In the genomic region with DNA sequence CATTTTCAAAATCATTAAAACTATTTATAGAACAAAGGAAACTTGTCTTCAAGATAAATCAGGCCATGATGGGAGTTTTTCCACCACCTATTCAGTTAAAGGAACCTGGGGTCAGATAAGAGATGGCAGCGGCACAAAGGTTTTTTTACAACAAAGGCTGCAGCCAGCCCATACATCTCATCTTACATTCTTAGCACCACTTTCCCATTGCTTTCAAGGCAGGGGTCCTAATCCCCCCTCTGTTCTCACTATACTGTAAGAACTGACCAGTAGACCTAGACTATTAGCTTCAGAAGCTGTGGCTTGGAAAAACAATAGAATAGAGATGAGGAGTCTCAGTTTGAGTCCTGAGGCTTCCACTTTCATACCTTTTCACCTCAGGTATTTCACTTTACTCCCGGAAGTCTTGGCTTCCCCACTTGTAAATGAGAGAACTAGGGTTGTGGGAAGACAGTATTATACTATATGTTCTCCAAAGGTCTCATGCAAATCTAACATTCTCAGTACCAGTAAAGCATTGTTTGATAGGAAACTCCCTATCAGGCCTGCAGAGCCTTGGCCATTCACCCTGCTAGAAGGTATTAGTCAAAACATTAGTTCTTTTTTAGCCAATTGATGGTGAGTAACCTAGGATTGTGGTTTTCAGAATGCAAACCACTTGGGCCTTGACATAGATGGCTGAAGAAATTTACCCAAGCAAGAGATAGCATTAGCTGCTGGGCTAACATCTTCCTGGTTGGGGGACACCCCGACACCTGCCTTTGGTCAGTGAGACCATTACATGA, we compare ENCODE assay signal across 14 cellular contexts.
DNase-seq lines count a peak whose midpoint lies in the region; ATAC-seq, FAIRE-seq and TF ChIP-seq lines count a peak whose summit lies in the region.
"Had no signal": no experiment of that assay in that cellular context is flagged by ENCODE, and none has a peak within 500 bp of the region (broad histone marks: within the 10 kb centered on the region; RNA-seq: fewer than 3 reads in every experiment).

No MANE protein-coding gene starts in this region.

- DNase-seq in GM12878 (ENCODE audit: low read depth, low spot score) (peak; percentile 7), heart left ventricle (no peak), NCI-H524 treated with DMSO at 0.1 percent for 48 hours (lab: John Stamatoyannopoulos, UW) (no peak)
- no peak for DNase-seq in activated CD8-positive, alpha-beta memory T cell treated with anti-CD3 and anti-CD28 coated beads, Interleukin-2, amount 50 U/mL, for 4 hours
- DNase-seq: activated CD4-positive, alpha-beta T cell treated with anti-CD3 and anti-CD28 coated beads, Interleukin-2, amount 10 ng/mL, durations not matched to agents 24 days and 14 days; mammary epithelial cell; Peyer's patch; substantia nigra; T-cell had no signal

- CTCF ChIA-PET in GM12878 (lab: Yijun Ruan, JAX), result no interaction called here

- H3K9me3 ChIP-seq in GM12878 (replicated peaks; ENCODE audit: control insufficient read depth, insufficient read depth, low read length) (no peaks in the 10 kb centered on the region), heart left ventricle (peaks cover 0 to 14% (median 0%) of the 10 kb centered on the region in 12 donors)
- H3K9me3 ChIP-seq: Peyer's patch had no signal

- H3K36me3 ChIP-seq in GM12878 (ENCODE audit: control insufficient read depth in 2 of 2, insufficient read depth in 2 of 2, low read length in 1 of 2), result no peaks in the 10 kb centered on the region
- no peaks in the 10 kb centered on the region for H3K36me3 ChIP-seq in heart left ventricle
- H3K36me3 ChIP-seq: Peyer's patch had no signal

- no peaks in the 10 kb centered on the region for H4K20me1 ChIP-seq in GM12878 (ENCODE audit: control insufficient read depth, insufficient read depth)

- no peaks in the 10 kb centered on the region for H3K4me1 ChIP-seq in GM12878 (ENCODE audit: control insufficient read depth, insufficient read depth, low read length)
- H3K4me1 ChIP-seq in heart left ventricle, result no peaks in the 10 kb centered on the region
- H3K4me1 ChIP-seq: Peyer's patch had no signal

- FAIRE-seq in GM12878 (lab: Jason Lieb, UNC), result no peak
- FAIRE-seq: HepG2 had no signal

- TF ChIP-seq CTCF in GM12878 (IDR thresholded peaks at IDR 0.05 in 2 of 3, conservative IDR thresholded peaks at IDR 0.05 in 1 of 3; ENCODE audit: control insufficient read depth in 2 of 3, extremely low read depth in 1 of 3, insufficient read depth in 1 of 3, low read depth in 3 of 3, low read length in 3 of 3) (no peak), heart left ventricle (IDR thresholded peaks at IDR 0.05) (no peak)

- RAD21 ChIA-PET in GM12878 (lab: Charles Lee; ENCODE audit: unreplicated experiment), result no interaction called here

- H3K4me2 ChIP-seq in GM12878 (ENCODE audit: control insufficient read depth, insufficient read depth), result no peak overlapping the region

- intact Hi-C loops in GM12878 (cut with micrococcal nuclease; ENCODE audit: unreplicated experiment), result no loop called here
- intact Hi-C loops in heart left ventricle (cut with DNase I), result no loop called here

- H3K27me3 ChIP-seq in GM12878 (replicated peaks in 1 of 2; ENCODE audit: control insufficient read depth in 2 of 2, insufficient read depth in 2 of 2, low read length in 1 of 2), result no peaks in the 10 kb centered on the region
- peaks cover 0 to 3% (median 0%) of the 10 kb centered on the region in 9 donors for H3K27me3 ChIP-seq in heart left ventricle
- H3K27me3 ChIP-seq: Peyer's patch had no signal

- BruUV-seq in GM12878 (replicated peaks; lab: Mats Ljungman, UMichigan), result no TSS peak

- H3K27ac ChIP-seq in GM12878 (ENCODE audit: control insufficient read depth, insufficient read depth) (no peak overlapping the region), heart left ventricle (no peak overlapping the region)
- H3K27ac ChIP-seq: Peyer's patch had no signal

- WGBS in GM12878 (ENCODE audit: insufficient coverage, insufficient replicate concordance, low lambda C conversion rate, missing lambda C conversion rate), result 28% methylated on average over 3 of the region's 3 CpGs
- 56 to 63% (median 59%) methylated on average over 3 of the region's 3 CpGs for WGBS in heart left ventricle, 4 donors

- POLR2A ChIA-PET in GM12878 (lab: Charles Lee), result no interaction called here

- no peak overlapping the region for H3K4me3 ChIP-seq in GM12878
- H3K4me3 ChIP-seq in heart left ventricle, result no peak overlapping the region
- H3K4me3 ChIP-seq: Peyer's patch had no signal

- TF ChIP-seq RAD21 in GM12878 (IDR thresholded peaks at IDR 0.05; ENCODE audit: insufficient read depth, low read depth, low read length), result no peak

- no peak overlapping the region for H2AFZ ChIP-seq in GM12878 (ENCODE audit: control insufficient read depth, low read depth, low read length)

- H3K79me2 ChIP-seq in GM12878 (ENCODE audit: control insufficient read depth, insufficient read depth, low read length), result no peaks in the 10 kb centered on the region

- no peak for TF ChIP-seq POLR2A in GM12878 (IDR thresholded peaks at IDR 0.05; ENCODE audit: low read depth, low read length)
- no peak for TF ChIP-seq POLR2A in heart left ventricle (IDR thresholded peaks at IDR 0.05)

- no peak overlapping the region for H3K9ac ChIP-seq in GM12878 (ENCODE audit: control insufficient read depth, insufficient read depth, low read length)

- in situ Hi-C loops in GM12878 (cut with MboI), result no loop called here

- peak; percentile 88 for ATAC-seq in GM18868 (IDR thresholded peaks at IDR 0.05; ENCODE audit: unreplicated experiment)
- ATAC-seq in GM21529 (IDR thresholded peaks at IDR 0.05; ENCODE audit: unreplicated experiment), result peak; percentile 86
- peak; percentile 73 for ATAC-seq in HG03039 (IDR thresholded peaks at IDR 0.05; ENCODE audit: unreplicated experiment)
- peak; percentile 95 for ATAC-seq in GM12878
- ATAC-seq in heart left ventricle, result no peak
- ATAC-seq in HG03175 (IDR thresholded peaks at IDR 0.05; ENCODE audit: unreplicated experiment), result no peak
- ATAC-seq: HepG2, T-cell had no signal

- SMC1A ChIA-PET in GM12878 (lab: Charles Lee; ENCODE audit: uncharacterized antibody, unreplicated experiment), result no interaction called here

- no peak for TF ChIP-seq EP300 in GM12878 (IDR thresholded peaks at IDR 0.05; ENCODE audit: borderline replicate concordance in 1 of 2, control insufficient read depth in 1 of 2, low read depth in 2 of 2, low read length in 2 of 2)

TF ChIP-seq in GM12878, 131 proteins besides CTCF, POLR2A, EP300 and RAD21 (continues in another document):
- TF ChIP-seq IKZF2 (IDR thresholded peaks at IDR 0.05) (0 out of 4 replicates have a peak, but pooled peaks of 1 of the 2 experiments have one; percentile 18), TCF3 (IDR thresholded peaks at IDR 0.05; ENCODE audit: borderline replicate concordance, insufficient read depth, low read depth, low read length) (no peak), ETV6 (conservative IDR thresholded peaks at IDR 0.05 in 1 of 2, IDR thresholded peaks at IDR 0.05 in 1 of 2; ENCODE audit: borderline replicate concordance in 1 of 2, low read depth in 1 of 2) (no peak), NFYA (IDR thresholded peaks at IDR 0.05; ENCODE audit: borderline replicate concordance, low read depth, low read length) (no peak), HDAC6 (IDR thresholded peaks at IDR 0.05; ENCODE audit: unreplicated experiment) (no peak), RCOR1 (conservative IDR thresholded peaks at IDR 0.05; ENCODE audit: low read depth, low read length) (no peak), KLF5 (IDR thresholded peaks at IDR 0.05; ENCODE audit: partially characterized antibody) (no peak)
- TF ChIP-seq, protein P1, sequence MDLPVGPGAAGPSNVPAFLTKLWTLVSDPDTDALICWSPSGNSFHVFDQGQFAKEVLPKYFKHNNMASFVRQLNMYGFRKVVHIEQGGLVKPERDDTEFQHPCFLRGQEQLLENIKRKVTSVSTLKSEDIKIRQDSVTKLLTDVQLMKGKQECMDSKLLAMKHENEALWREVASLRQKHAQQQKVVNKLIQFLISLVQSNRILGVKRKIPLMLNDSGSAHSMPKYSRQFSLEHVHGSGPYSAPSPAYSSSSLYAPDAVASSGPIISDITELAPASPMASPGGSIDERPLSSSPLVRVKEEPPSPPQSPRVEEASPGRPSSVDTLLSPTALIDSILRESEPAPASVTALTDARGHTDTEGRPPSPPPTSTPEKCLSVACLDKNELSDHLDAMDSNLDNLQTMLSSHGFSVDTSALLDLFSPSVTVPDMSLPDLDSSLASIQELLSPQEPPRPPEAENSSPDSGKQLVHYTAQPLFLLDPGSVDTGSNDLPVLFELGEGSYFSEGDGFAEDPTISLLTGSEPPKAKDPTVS (IDR thresholded peaks at IDR 0.05; ENCODE audit: low read depth, low read length), result no peak

Comparison
In these comparisons a context has a peak if more than half of its experiments do, and no peak if none do; other contexts are left out.
1. ATAC-seq: peak in GM18868 (single experiment), GM21529 (single experiment), HG03039 (single experiment) and GM12878 (single experiment); none in heart left ventricle (0 of 4) and HG03175 (single experiment).